1 cellular context compared by ENCODE assay signal in the genomic region with DNA sequence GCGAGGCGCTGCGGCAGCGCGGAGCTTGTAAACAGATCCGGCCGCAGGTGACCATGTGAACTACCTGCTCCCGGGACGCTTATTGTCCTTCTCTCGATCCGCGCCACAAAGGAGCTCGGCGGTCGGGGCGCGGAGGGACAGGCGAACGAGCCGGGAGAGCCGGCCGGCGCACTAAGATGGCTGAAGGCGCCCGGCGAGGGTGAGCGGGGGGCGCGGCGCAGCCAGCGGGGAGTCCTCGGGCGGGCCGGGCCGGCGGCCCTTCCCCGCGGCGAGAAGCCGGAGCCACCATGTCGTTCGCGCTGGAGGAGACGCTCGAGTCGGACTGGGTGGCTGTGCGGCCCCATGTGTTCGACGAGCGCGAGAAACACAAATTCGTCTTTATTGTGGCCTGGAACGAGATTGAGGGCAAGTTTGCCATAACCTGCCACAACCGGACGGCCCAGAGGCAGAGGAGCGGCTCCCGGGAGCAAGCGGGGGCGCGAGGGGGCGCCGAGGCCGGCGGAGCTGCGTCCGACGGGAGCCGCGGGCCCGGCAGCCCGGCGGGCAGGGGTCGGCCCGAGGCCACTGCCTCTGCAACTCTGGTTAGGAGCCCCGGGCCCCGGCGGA.
TF ChIP-seq lines count a peak whose summit lies in the region.

No MANE protein-coding gene starts in this region.

TF ChIP-seq in endothelial cell of umbilical vein, 7 proteins besides CTCF, POLR2A, EP300 and RAD21 (continued from another document):
- TF ChIP-seq, protein P1, sequence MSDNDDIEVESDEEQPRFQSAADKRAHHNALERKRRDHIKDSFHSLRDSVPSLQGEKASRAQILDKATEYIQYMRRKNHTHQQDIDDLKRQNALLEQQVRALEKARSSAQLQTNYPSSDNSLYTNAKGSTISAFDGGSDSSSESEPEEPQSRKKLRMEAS (IDR thresholded peaks at IDR 0.05; ENCODE audit: insufficient read depth, insufficient read length), result no peak
